1 cellular context compared by ENCODE assay signal in genomic region chr10:93106631-93107072, GRCh38.
TF ChIP-seq lines count a peak whose summit lies in the region.

No MANE protein-coding gene starts in this region.

TF ChIP-seq in liver, 16 proteins besides CTCF, POLR2A, EP300 and RAD21 (continued from another document):
- no peak for TF ChIP-seq REST (IDR thresholded peaks at IDR 0.05)
- peak; percentile 76 for TF ChIP-seq FOXA1 (IDR thresholded peaks at IDR 0.05)
- no peak for TF ChIP-seq MAX (IDR thresholded peaks at IDR 0.05)
